Comparison of ENCODE assay signal across 8 cellular contexts in genomic region chr15:98800437-98801233, GRCh38.
A peak's percentile ranks its signal among the peaks of the same experiment; 100 is the strongest.
DNase-seq lines count a peak whose midpoint lies in the region; ATAC-seq, FAIRE-seq and TF ChIP-seq lines count a peak whose summit lies in the region.

No MANE protein-coding gene starts in this region.

- WGBS in smooth muscle cell (ENCODE audit: low lambda C conversion rate): 7% methylated on average over 11 of the region's 11 CpGs

- peak overlapping the region; percentile 69 for H3K27ac ChIP-seq in smooth muscle cell (ENCODE audit: low read depth)

- intact Hi-C loops in Right ventricle myocardium inferior (cut with DNase I): loop anchor here (5.0 kb wide), 1 partner anchor 42 kb away; no protein-coding TSS in a partner anchor
- intact Hi-C loops in cardiac septum (cut with DNase I): no loop called here

- ATAC-seq in Right ventricle myocardium inferior (peak; percentile 79), GM21529 (IDR thresholded peaks at IDR 0.05; ENCODE audit: unreplicated experiment) (no peak), HG03196 (IDR thresholded peaks at IDR 0.05; ENCODE audit: unreplicated experiment) (no peak)

- H3K79me2 ChIP-seq in smooth muscle cell (ENCODE audit: low read depth): peaks cover 76% of the 10 kb centered on the region

- H3K36me3 ChIP-seq in bronchial epithelial cell (ENCODE audit: control insufficient read depth, insufficient read depth, low read length): no peaks in the 10 kb centered on the region
- H3K36me3 ChIP-seq in smooth muscle cell (ENCODE audit: low read depth): no peaks in the 10 kb centered on the region

- H3K4me1 ChIP-seq in smooth muscle cell (ENCODE audit: low read depth): peaks cover 39% of the 10 kb centered on the region

- no peak overlapping the region for H3K9ac ChIP-seq in smooth muscle cell (ENCODE audit: low read depth)

- H4K20me1 ChIP-seq in smooth muscle cell (ENCODE audit: low read depth): peaks cover 100% of the 10 kb centered on the region

- TF ChIP-seq CTCF in bronchial epithelial cell (IDR thresholded peaks at IDR 0.05; ENCODE audit: insufficient read depth, low read length, severe bottlenecking) (no peak), smooth muscle cell (IDR thresholded peaks at IDR 0.05; ENCODE audit: borderline replicate concordance, insufficient read depth, poor library complexity, severe bottlenecking) (no peak)

- H3K4me3 ChIP-seq in bronchial epithelial cell (ENCODE audit: low read depth, low read length) (no peak overlapping the region), smooth muscle cell (peak overlapping the region; percentile 36)

- H3F3A ChIP-seq in smooth muscle cell (ENCODE audit: low read depth): peaks cover 39% of the 10 kb centered on the region

- FAIRE-seq in bronchial epithelial cell (lab: Jason Lieb, UNC): no peak

- peak overlapping the region; percentile 85 for H3K4me2 ChIP-seq in smooth muscle cell

- H3K27me3 ChIP-seq in bronchial epithelial cell (ENCODE audit: control insufficient read depth, insufficient read depth, low read length): no peaks in the 10 kb centered on the region
- no peaks in the 10 kb centered on the region for H3K27me3 ChIP-seq in smooth muscle cell (ENCODE audit: low read depth)

- H3K9me3 ChIP-seq in smooth muscle cell (replicated peaks; ENCODE audit: low read depth): no peaks in the 10 kb centered on the region

- H2AFZ ChIP-seq in smooth muscle cell (ENCODE audit: low read depth): no peak overlapping the region

- DNase-seq in Right ventricle myocardium inferior (ENCODE audit: missing footprints): no peak
- DNase-seq in cardiac septum (ENCODE audit: low spot score): no peak
- DNase-seq in NOMO-1 (lab: John Stamatoyannopoulos, UW; ENCODE audit: unreplicated experiment in 2 of 2): peak; percentile 59 to 73
- DNase-seq in bronchial epithelial cell (ENCODE audit: low read depth): peak; percentile 74
- DNase-seq in iris pigment epithelial cell (ENCODE audit: low read depth): peak; percentile 91
- DNase-seq in smooth muscle cell (lab: John Stamatoyannopoulos, UW; ENCODE audit: unreplicated experiment): no peak

Comparison
In these comparisons a context has a peak if more than half of its experiments do, and no peak if none do; other contexts are left out.
1. DNase-seq: peak in NOMO-1 (2 of 2), bronchial epithelial cell (single experiment) and iris pigment epithelial cell (single experiment); none in Right ventricle myocardium inferior (single experiment), cardiac septum (single experiment) and smooth muscle cell (single experiment).